Comparison of ENCODE assay signal across 8 cellular contexts in the genomic region with DNA sequence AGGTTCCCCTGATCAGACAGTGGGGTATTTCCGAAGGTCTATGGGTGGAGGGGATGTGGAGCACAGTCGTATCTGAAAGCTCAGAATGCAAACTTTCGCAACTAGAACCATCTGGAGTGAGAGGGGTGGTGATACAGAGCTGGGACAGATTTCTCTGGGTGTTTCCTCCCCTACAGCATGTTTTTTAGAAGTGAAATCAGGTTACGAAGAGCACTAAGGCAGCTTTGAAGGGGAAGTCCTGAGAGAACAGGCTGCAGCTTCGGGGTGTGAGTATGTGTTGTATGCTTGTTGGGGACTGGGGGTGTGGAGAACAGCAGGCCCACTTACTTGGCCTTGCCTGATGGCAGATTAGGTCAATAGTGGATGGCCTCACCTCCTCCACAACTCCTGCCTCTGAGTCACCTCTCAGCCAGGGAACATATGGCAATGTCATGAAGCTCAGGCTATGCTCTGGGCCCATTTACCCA.
A peak's percentile ranks its signal among the peaks of the same experiment; 100 is the strongest.
DNase-seq lines count a peak whose midpoint lies in the region; ATAC-seq and TF ChIP-seq lines count a peak whose summit lies in the region.

No MANE protein-coding gene starts in this region.

- TF ChIP-seq CTCF in endothelial cell (IDR thresholded peaks at IDR 0.05; ENCODE audit: unreplicated experiment): no peak

- peak overlapping the region; percentile 51 for H3K4me3 Mint-ChIP-seq in activated CD8-positive, alpha-beta memory T cell treated with anti-CD3 and anti-CD28 coated beads, Interleukin-2, amount 10 ng/mL, durations not matched to agents 7 days and 5 days
- H3K4me3 Mint-ChIP-seq in stimulated activated naive B cell treated with anti-CD40 and anti-IgM and Interleukin-4, amounts not matched to agents 10 μg/mL and 1 μg/mL and 100 μg/mL, for 72 hours: peak overlapping the region; percentile 14 to 32
- H3K4me3 Mint-ChIP-seq in endothelial cell (ENCODE audit: unreplicated experiment): no peak overlapping the region

- H3K9me3 Mint-ChIP-seq in activated CD8-positive, alpha-beta memory T cell treated with anti-CD3 and anti-CD28 coated beads, Interleukin-2, amount 10 ng/mL, durations not matched to agents 7 days and 5 days (ENCODE audit: low read depth): no peaks in the 10 kb centered on the region
- H3K9me3 Mint-ChIP-seq in stimulated activated naive B cell treated with anti-CD40 and anti-IgM and Interleukin-4, amounts not matched to agents 10 μg/mL and 1 μg/mL and 100 μg/mL, for 72 hours: no peaks in the 10 kb centered on the region
- H3K9me3 Mint-ChIP-seq in endothelial cell (ENCODE audit: unreplicated experiment): no peaks in the 10 kb centered on the region

- peak overlapping the region; percentile 98 for H3K27ac Mint-ChIP-seq in activated CD8-positive, alpha-beta memory T cell treated with anti-CD3 and anti-CD28 coated beads, Interleukin-2, amount 10 ng/mL, durations not matched to agents 7 days and 5 days
- H3K27ac Mint-ChIP-seq in stimulated activated naive B cell treated with anti-CD40 and anti-IgM and Interleukin-4, amounts not matched to agents 10 μg/mL and 1 μg/mL and 100 μg/mL, for 72 hours: peak overlapping the region; percentile 92
- H3K27ac Mint-ChIP-seq in endothelial cell (ENCODE audit: unreplicated experiment): no peak overlapping the region

- H3K4me1 Mint-ChIP-seq in activated CD8-positive, alpha-beta memory T cell treated with anti-CD3 and anti-CD28 coated beads, Interleukin-2, amount 10 ng/mL, durations not matched to agents 7 days and 5 days: peaks cover 80% of the 10 kb centered on the region
- peaks cover 46 to 70% of the 10 kb centered on the region in 2 donors for H3K4me1 Mint-ChIP-seq in stimulated activated naive B cell treated with anti-CD40 and anti-IgM and Interleukin-4, amounts not matched to agents 10 μg/mL and 1 μg/mL and 100 μg/mL, for 72 hours
- peaks cover 9% of the 10 kb centered on the region for H3K4me1 Mint-ChIP-seq in endothelial cell (ENCODE audit: unreplicated experiment)

- peak; percentile 2 for DNase-seq in DMS53 (lab: John Stamatoyannopoulos, UW)
- DNase-seq in DMS53 treated with DMSO at 0.1 percent for 48 hours (lab: John Stamatoyannopoulos, UW; ENCODE audit: unreplicated experiment): no peak
- peak; percentile 56 for DNase-seq in activated CD8-positive, alpha-beta memory T cell treated with anti-CD3 and anti-CD28 coated beads, Interleukin-2, amount 10 ng/mL, durations not matched to agents 7 days and 5 days
- DNase-seq in stimulated activated naive B cell treated with anti-CD40 and anti-IgM and Interleukin-4, amounts not matched to agents 10 μg/mL and 1 μg/mL and 100 μg/mL, for 72 hours: peak; percentile 55
- no peak for DNase-seq in NCI-H2227 (lab: John Stamatoyannopoulos, UW; ENCODE audit: unreplicated experiment)
- no peak for DNase-seq in DMS79 (lab: John Stamatoyannopoulos, UW)
- DNase-seq in endothelial cell (ENCODE audit: low spot score): no peak

- no peaks in the 10 kb centered on the region for H3K27me3 Mint-ChIP-seq in activated CD8-positive, alpha-beta memory T cell treated with anti-CD3 and anti-CD28 coated beads, Interleukin-2, amount 10 ng/mL, durations not matched to agents 7 days and 5 days
- H3K27me3 Mint-ChIP-seq in stimulated activated naive B cell treated with anti-CD40 and anti-IgM and Interleukin-4, amounts not matched to agents 10 μg/mL and 1 μg/mL and 100 μg/mL, for 72 hours: no peaks in the 10 kb centered on the region
- no peaks in the 10 kb centered on the region for H3K27me3 Mint-ChIP-seq in endothelial cell (ENCODE audit: unreplicated experiment)

- CTCF ChIA-PET in activated CD8-positive, alpha-beta memory T cell treated with anti-CD3 and anti-CD28 coated beads, Interleukin-2, amount 10 ng/mL, durations not matched to agents 7 days and 5 days (lab: Charles Lee): interaction anchor here (1.2 to 12.2 kb wide), 6 partner anchors 12 to 110 kb away, joined by 3 to 178 read pairs (median 80); partner anchors contain the start of gene RASGRP1

- ATAC-seq in HG03045 (IDR thresholded peaks at IDR 0.05; ENCODE audit: unreplicated experiment): peak; percentile 57
- peak; percentile 31 for ATAC-seq in activated CD8-positive, alpha-beta memory T cell treated with anti-CD3 and anti-CD28 coated beads, Interleukin-2, amount 10 ng/mL, durations not matched to agents 7 days and 5 days
- ATAC-seq in stimulated activated naive B cell treated with anti-CD40 and anti-IgM and Interleukin-4, amounts not matched to agents 10 μg/mL and 1 μg/mL and 100 μg/mL, for 72 hours (replicated peaks): peak; percentile 70 to 71

- peaks cover 12% of the 10 kb centered on the region for H3K36me3 Mint-ChIP-seq in activated CD8-positive, alpha-beta memory T cell treated with anti-CD3 and anti-CD28 coated beads, Interleukin-2, amount 10 ng/mL, durations not matched to agents 7 days and 5 days
- no peaks in the 10 kb centered on the region for H3K36me3 Mint-ChIP-seq in stimulated activated naive B cell treated with anti-CD40 and anti-IgM and Interleukin-4, amounts not matched to agents 10 μg/mL and 1 μg/mL and 100 μg/mL, for 72 hours
- H3K36me3 Mint-ChIP-seq in endothelial cell (ENCODE audit: low read depth, unreplicated experiment): no peaks in the 10 kb centered on the region

Comparison
In these comparisons a context has a peak if more than half of its experiments do, and no peak if none do; other contexts are left out.
1. DNase-seq: peak in DMS53 (single experiment), activated CD8-positive, alpha-beta memory T cell treated with anti-CD3 and anti-CD28 coated beads, Interleukin-2, amount 10 ng/mL, durations not matched to agents 7 days and 5 days (single experiment) and stimulated activated naive B cell treated with anti-CD40 and anti-IgM and Interleukin-4, amounts not matched to agents 10 μg/mL and 1 μg/mL and 100 μg/mL, for 72 hours (single experiment); none in DMS53 treated with DMSO at 0.1 percent for 48 hours (single experiment), NCI-H2227 (single experiment), DMS79 (single experiment) and endothelial cell (single experiment).
2. Peak in every context shown above with its lines, with median percentiles within 50 percentile points of each other: ATAC-seq.